Comparison of ENCODE assay signal across 13 cellular contexts in the genomic region with DNA sequence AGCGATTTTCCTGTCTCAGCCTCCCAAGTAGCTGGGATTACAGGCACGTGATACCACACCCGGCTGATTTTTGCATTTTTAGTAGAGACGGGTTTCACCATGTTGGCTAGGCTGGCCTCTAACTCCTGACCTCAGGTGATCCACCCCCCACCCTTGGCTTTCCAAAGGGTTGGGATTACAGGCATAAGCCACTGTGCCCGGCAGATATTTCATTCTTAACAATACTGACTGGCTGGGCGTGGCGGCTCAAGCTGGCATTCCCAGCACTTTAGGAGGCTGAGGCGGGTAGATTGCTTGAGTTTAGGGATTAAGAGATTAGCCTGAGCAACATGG. TPM values are rescaled to one million over a fixed set of nuclear protein-coding genes. Genes with fewer than 3 reads are reported as not detected.
DNase-seq lines count a peak whose midpoint lies in the region; ATAC-seq and TF ChIP-seq lines count a peak whose summit lies in the region.
"Had no signal": no experiment of that assay in that cellular context is flagged by ENCODE, and none has a peak within 500 bp of the region (broad histone marks: within the 10 kb centered on the region; RNA-seq: fewer than 3 reads in every experiment).

No MANE protein-coding gene starts in this region.

- no TSS peak for BruUV-seq in mammary epithelial cell (replicated peaks; lab: Mats Ljungman, UMichigan)

- TF ChIP-seq CTCF in mammary epithelial cell (conservative IDR thresholded peaks at IDR 0.05 in 1 of 2, IDR thresholded peaks at IDR 0.05 in 1 of 2; ENCODE audit: extremely low read depth in 1 of 2, insufficient read depth in 1 of 2, low read depth in 1 of 2, low read length in 2 of 2) (no peak), vagina (IDR thresholded peaks at IDR 0.05) (no peak)

- H3K4me3 ChIP-seq in mammary epithelial cell (replicated peaks in 1 of 3; ENCODE audit: insufficient read depth in 1 of 3, low read depth in 2 of 3, low read length in 3 of 3) (no peak overlapping the region), vagina (no peak overlapping the region)

- H2AFZ ChIP-seq in mammary epithelial cell (ENCODE audit: low read depth, low read length) = no peak overlapping the region
- H2AFZ ChIP-seq: neural progenitor cell had no signal

- peak overlapping the region; percentile 84 for H3K4me3 Mint-ChIP-seq in activated naive CD4-positive, alpha-beta T cell treated with anti-CD3 and anti-CD28 coated beads, Interleukin-2, amount 10 ng/mL, durations not matched to agents 7 days and 5 days
- peak overlapping the region; percentile 82 for H3K4me3 Mint-ChIP-seq in stimulated activated effector memory CD8-positive, alpha-beta T cell treated with anti-CD3 and anti-CD28 coated beads, Interleukin-12 subunit alpha, Interleukin-12 subunit beta, amount 100 ng/mL, for 72 hours

- no peaks in the 10 kb centered on the region for H4K20me1 ChIP-seq in mammary epithelial cell (ENCODE audit: insufficient read depth, low read length)

- H3K27me3 ChIP-seq in mammary epithelial cell (ENCODE audit: insufficient read depth, low read length) (no peaks in the 10 kb centered on the region), vagina (no peaks in the 10 kb centered on the region)
- H3K27me3 ChIP-seq: neural progenitor cell had no signal

- no peak overlapping the region for H3K4me2 ChIP-seq in mammary epithelial cell (ENCODE audit: insufficient read depth, low read depth, low read length)

- peak overlapping the region; percentile 34 for H3K27ac ChIP-seq in mammary epithelial cell (ENCODE audit: insufficient read depth, low read depth, low read length)
- H3K27ac ChIP-seq in vagina = no peak overlapping the region
- H3K27ac ChIP-seq: neural progenitor cell had no signal

- H3K36me3 ChIP-seq in mammary epithelial cell (ENCODE audit: insufficient read depth, low read length) (peaks cover 2% of the 10 kb centered on the region), vagina (peaks cover 0 to 14% of the 10 kb centered on the region in 2 donors)
- H3K36me3 ChIP-seq: neural progenitor cell had no signal

- no peak overlapping the region for H3K9ac ChIP-seq in mammary epithelial cell (ENCODE audit: insufficient read depth, low read length)
- H3K9ac ChIP-seq: neural progenitor cell had no signal

- H3K4me1 ChIP-seq in mammary epithelial cell (ENCODE audit: insufficient read depth, low read length) (no peaks in the 10 kb centered on the region), vagina (peaks cover 14% of the 10 kb centered on the region)
- H3K4me1 ChIP-seq: neural progenitor cell had no signal

- TF ChIP-seq POLR2A in vagina (IDR thresholded peaks at IDR 0.05) = no peak

- H3K36me3 Mint-ChIP-seq in activated naive CD4-positive, alpha-beta T cell treated with anti-CD3 and anti-CD28 coated beads, Interleukin-2, amount 10 ng/mL, durations not matched to agents 7 days and 5 days = peaks cover 27% of the 10 kb centered on the region
- peaks cover 80% of the 10 kb centered on the region for H3K36me3 Mint-ChIP-seq in stimulated activated effector memory CD8-positive, alpha-beta T cell treated with anti-CD3 and anti-CD28 coated beads, Interleukin-12 subunit alpha, Interleukin-12 subunit beta, amount 100 ng/mL, for 72 hours

- no peak for DNase-seq in activated naive CD4-positive, alpha-beta T cell treated with anti-CD3 and anti-CD28 coated beads, Interleukin-2, amount 10 ng/mL, durations not matched to agents 7 days and 5 days
- DNase-seq in activated naive CD4-positive, alpha-beta T cell (lab: John Stamatoyannopoulos, UW) = no peak
- peak; percentile 20 for DNase-seq in NCI-H82 treated with DMSO at 0.1 percent for 48 hours (lab: John Stamatoyannopoulos, UW; ENCODE audit: unreplicated experiment)
- no peak for DNase-seq in mammary epithelial cell
- DNase-seq in stimulated activated effector memory CD8-positive, alpha-beta T cell treated with anti-CD3 and anti-CD28 coated beads, Interleukin-12 subunit alpha, Interleukin-12 subunit beta, amount 100 ng/mL, for 72 hours (ENCODE audit: low spot score in 2 of 2) = no peak
- no peak for DNase-seq in Kasumi-1 (lab: John Stamatoyannopoulos, UW)
- no peak for DNase-seq in vagina (ENCODE audit: extremely low spot score in 2 of 2)
- DNase-seq in retina = no peak
- DNase-seq: AML-193, GDM1, NCI-H1092, NCI-H526 had no signal

- intact Hi-C loops in mammary epithelial cell (cut with micrococcal nuclease) (loop anchor here (5.0 kb wide), 2 partner anchors 97 to 137 kb away; a partner anchor contains a TSS), vagina (cut with DNase I) (no loop called here)

- H3K79me2 ChIP-seq in mammary epithelial cell (ENCODE audit: insufficient read depth, low read length) = peaks cover 45% of the 10 kb centered on the region

- no peaks in the 10 kb centered on the region for H3K9me3 Mint-ChIP-seq in activated naive CD4-positive, alpha-beta T cell treated with anti-CD3 and anti-CD28 coated beads, Interleukin-2, amount 10 ng/mL, durations not matched to agents 7 days and 5 days
- H3K9me3 Mint-ChIP-seq in stimulated activated effector memory CD8-positive, alpha-beta T cell treated with anti-CD3 and anti-CD28 coated beads, Interleukin-12 subunit alpha, Interleukin-12 subunit beta, amount 100 ng/mL, for 72 hours = no peaks in the 10 kb centered on the region

- dilution Hi-C loops in mammary epithelial cell (cut with HindIII; ENCODE audit: low sequenced_read_pairs) = no loop called here

- CTCF ChIA-PET in activated naive CD4-positive, alpha-beta T cell treated with anti-CD3 and anti-CD28 coated beads, Interleukin-2, amount 10 ng/mL, durations not matched to agents 7 days and 5 days (lab: Charles Lee) = no interaction called here
- CTCF ChIA-PET in mammary epithelial cell (lab: Charles Lee; ENCODE audit: low non-redundant PET) = no interaction called here

- H3K4me1 Mint-ChIP-seq in activated naive CD4-positive, alpha-beta T cell treated with anti-CD3 and anti-CD28 coated beads, Interleukin-2, amount 10 ng/mL, durations not matched to agents 7 days and 5 days = peaks cover 27% of the 10 kb centered on the region
- H3K4me1 Mint-ChIP-seq in stimulated activated effector memory CD8-positive, alpha-beta T cell treated with anti-CD3 and anti-CD28 coated beads, Interleukin-12 subunit alpha, Interleukin-12 subunit beta, amount 100 ng/mL, for 72 hours = peaks cover 18% of the 10 kb centered on the region

- WGBS in mammary epithelial cell (ENCODE audit: low coverage, missing lambda C conversion rate) = 93% methylated on average over 7 of the region's 8 CpGs

- no peaks in the 10 kb centered on the region for H3K27me3 Mint-ChIP-seq in activated naive CD4-positive, alpha-beta T cell treated with anti-CD3 and anti-CD28 coated beads, Interleukin-2, amount 10 ng/mL, durations not matched to agents 7 days and 5 days

- H3K9me3 ChIP-seq in mammary epithelial cell (replicated peaks; ENCODE audit: insufficient read depth, low read length) = no peaks in the 10 kb centered on the region
- no peaks in the 10 kb centered on the region for H3K9me3 ChIP-seq in vagina

- H3K27ac Mint-ChIP-seq in activated naive CD4-positive, alpha-beta T cell treated with anti-CD3 and anti-CD28 coated beads, Interleukin-2, amount 10 ng/mL, durations not matched to agents 7 days and 5 days = peak overlapping the region; percentile 42
- no peak overlapping the region for H3K27ac Mint-ChIP-seq in stimulated activated effector memory CD8-positive, alpha-beta T cell treated with anti-CD3 and anti-CD28 coated beads, Interleukin-12 subunit alpha, Interleukin-12 subunit beta, amount 100 ng/mL, for 72 hours
- H3K27ac Mint-ChIP-seq: neural progenitor cell had no signal

- no peak for ATAC-seq in stimulated activated effector memory CD8-positive, alpha-beta T cell treated with anti-CD3 and anti-CD28 coated beads, Interleukin-12 subunit alpha, Interleukin-12 subunit beta, amount 100 ng/mL, for 72 hours

- in situ Hi-C loops in mammary epithelial cell (cut with MboI; ENCODE audit: low sequenced_read_pairs in 2 of 2) = no loop called here

RNA-seq across cellular contexts. Expression of a gene that starts 1.3 kb away (rescaled TPM):
- total RNA-seq in mammary epithelial cell = 10 to 100 TPM; 31.2 to 69.5 TPM
- 78.3 TPM for polyA plus RNA-seq in mammary epithelial cell
- 79.9 TPM for polyA minus RNA-seq in mammary epithelial cell
- total RNA-seq in vagina = 67.5 TPM

RNA-seq across cellular contexts. Expression of a gene that starts 1.5 kb away (rescaled TPM):
- total RNA-seq in mammary epithelial cell = 10 to 100 TPM; 28.0 to 53.2 TPM
- polyA plus RNA-seq in mammary epithelial cell = 55.5 TPM
- polyA minus RNA-seq in mammary epithelial cell = 39.2 TPM
- total RNA-seq in vagina = 43.5 TPM

RNA-seq across cellular contexts. Expression of a gene that starts 12.4 kb away (rescaled TPM):
- total RNA-seq in mammary epithelial cell (10 to 100 TPM; 26.2 to 39.9 TPM), vagina (7.1 TPM)
- polyA plus RNA-seq in mammary epithelial cell = 34.0 TPM
- 55.4 TPM for polyA minus RNA-seq in mammary epithelial cell

RNA-seq across cellular contexts. Expression of a gene that starts 19.8 kb away (rescaled TPM):
- total RNA-seq in mammary epithelial cell (10 to 100 TPM in 1 of 2 donors, 1 to 10 TPM in 1; 9.9 to 10.3 TPM), vagina (11.5 TPM)
- polyA plus RNA-seq in mammary epithelial cell = 14.5 TPM
- polyA minus RNA-seq in mammary epithelial cell = 25.1 TPM

RNA-seq across cellular contexts. Expression of a gene that starts 58.4 kb away (rescaled TPM):
- total RNA-seq in mammary epithelial cell (10 to 100 TPM; 24.2 to 40.6 TPM), vagina (44.7 TPM)
- polyA plus RNA-seq in mammary epithelial cell = 38.5 TPM
- 67.7 TPM for polyA minus RNA-seq in mammary epithelial cell
